ENCODE assay signal across 1 cellular context in genomic region chr1:2270260-2271100, GRCh38.
TF ChIP-seq lines count a peak whose summit lies in the region.

No MANE protein-coding gene starts in this region.

TF ChIP-seq in HepG2, 621 proteins besides CTCF, POLR2A, EP300 and RAD21 (continued from another document and continues in another):
- TF ChIP-seq ZNF318 (CRISPR knock-in tag; IDR thresholded peaks at IDR 0.05) (no peak), SP5 (CRISPR knock-in tag; IDR thresholded peaks at IDR 0.05; ENCODE audit: borderline replicate concordance, low read depth) (peak; percentile 60; the same call in 1 of the 2 replicates), ZNF782 (CRISPR knock-in tag; IDR thresholded peaks at IDR 0.05; ENCODE audit: borderline replicate concordance) (no peak; the same call in 1 of the 2 replicates), GRHL1 (CRISPR knock-in tag; conservative IDR thresholded peaks at IDR 0.05) (no peak), ZMYM4 (CRISPR knock-in tag; IDR thresholded peaks at IDR 0.05) (peak; percentile 47; the same call in 1 of the 2 replicates), FOXC1 (CRISPR knock-in tag; IDR thresholded peaks at IDR 0.05; ENCODE audit: borderline replicate concordance) (peak; percentile 26; the same call in 1 of the 2 replicates), MAZ (IDR thresholded peaks at IDR 0.05; ENCODE audit: borderline replicate concordance, low read depth, low read length) (no peak), MAZ (CRISPR knock-in tag; IDR thresholded peaks at IDR 0.05; ENCODE audit: low read depth) (peak; percentile 60; the same call in 1 of the 2 replicates), ZBTB3 (CRISPR knock-in tag; IDR thresholded peaks at IDR 0.05; ENCODE audit: borderline replicate concordance, low read depth) (no peak), NFATC3 (CRISPR knock-in tag; IDR thresholded peaks at IDR 0.05) (no peak), ZFX (CRISPR knock-in tag; IDR thresholded peaks at IDR 0.05; ENCODE audit: low read depth) (peak; percentile 84), NFKBIZ (CRISPR knock-in tag; IDR thresholded peaks at IDR 0.05) (no peak), ZNF160 (CRISPR knock-in tag; IDR thresholded peaks at IDR 0.05) (no peak), ZNF7 (CRISPR knock-in tag; IDR thresholded peaks at IDR 0.05) (no peak), ZSCAN20 (CRISPR knock-in tag; IDR thresholded peaks at IDR 0.05; ENCODE audit: borderline replicate concordance) (no peak), CBX2 (IDR thresholded peaks at IDR 0.05; ENCODE audit: low read depth, low read length) (no peak), CBX2 (CRISPR knock-in tag; IDR thresholded peaks at IDR 0.05; ENCODE audit: low read depth) (no peak), CCDC6 (CRISPR knock-in tag; IDR thresholded peaks at IDR 0.05) (no peak), ZNF230 (CRISPR knock-in tag; IDR thresholded peaks at IDR 0.05) (no peak), ZNF292 (CRISPR knock-in tag; IDR thresholded peaks at IDR 0.05; ENCODE audit: borderline replicate concordance, low read depth) (peak; percentile 47; the same call in 1 of the 2 replicates), ZNF326 (CRISPR knock-in tag; IDR thresholded peaks at IDR 0.05; ENCODE audit: borderline replicate concordance) (no peak), ZKSCAN8 (CRISPR knock-in tag; IDR thresholded peaks at IDR 0.05; ENCODE audit: borderline replicate concordance) (no peak), ZNF546 (CRISPR knock-in tag; conservative IDR thresholded peaks at IDR 0.05) (no peak), KLF12 (CRISPR knock-in tag; IDR thresholded peaks at IDR 0.05; ENCODE audit: borderline replicate concordance) (no peak), MIER2 (CRISPR knock-in tag; IDR thresholded peaks at IDR 0.05) (0 out of 2 replicates have a peak, but pooled peaks have one; percentile 12), DNMT3B (CRISPR knock-in tag; conservative IDR thresholded peaks at IDR 0.05) (no peak), ZNF709 (CRISPR knock-in tag; IDR thresholded peaks at IDR 0.05) (no peak), ZNF224 (CRISPR knock-in tag; IDR thresholded peaks at IDR 0.05) (0 out of 2 replicates have a peak, but pooled peaks have one; percentile 6), RFXAP (CRISPR knock-in tag; IDR thresholded peaks at IDR 0.05; ENCODE audit: borderline replicate concordance) (peak; percentile 17; the same call in 1 of the 2 replicates), ZNF766 (CRISPR knock-in tag; IDR thresholded peaks at IDR 0.05; ENCODE audit: borderline replicate concordance) (no peak), MED1 (CRISPR knock-in tag; IDR thresholded peaks at IDR 0.05) (peak; percentile 68), JDP2 (CRISPR knock-in tag; IDR thresholded peaks at IDR 0.05; ENCODE audit: borderline replicate concordance) (no peak), RNF219 (CRISPR knock-in tag; IDR thresholded peaks at IDR 0.05) (no peak), ZFP36L2 (CRISPR knock-in tag; IDR thresholded peaks at IDR 0.05) (no peak), ARNT (IDR thresholded peaks at IDR 0.05) (no peak), ZEB1 (IDR thresholded peaks at IDR 0.05; ENCODE audit: insufficient replicate concordance, low read depth) (no peak), SPEN (CRISPR knock-in tag; IDR thresholded peaks at IDR 0.05; ENCODE audit: low read depth) (peak; percentile 87), MYC (CRISPR knock-in tag; IDR thresholded peaks at IDR 0.05; ENCODE audit: borderline replicate concordance) (peak; percentile 51; the same call in 1 of the 2 replicates), GFI1 (CRISPR knock-in tag; IDR thresholded peaks at IDR 0.05; ENCODE audit: borderline replicate concordance) (no peak), PAF1 (CRISPR knock-in tag; IDR thresholded peaks at IDR 0.05) (no peak), ZBTB42 (CRISPR knock-in tag; IDR thresholded peaks at IDR 0.05) (no peak), MYPOP (CRISPR knock-in tag; IDR thresholded peaks at IDR 0.05) (no peak), ZMYM3 (CRISPR knock-in tag; IDR thresholded peaks at IDR 0.05) (no peak), KIAA2018 (CRISPR knock-in tag; IDR thresholded peaks at IDR 0.05; ENCODE audit: borderline replicate concordance) (no peak), ZNF17 (CRISPR knock-in tag; IDR thresholded peaks at IDR 0.05) (no peak), ZNF251 (CRISPR knock-in tag; IDR thresholded peaks at IDR 0.05) (no peak), PHF5A (CRISPR knock-in tag; IDR thresholded peaks at IDR 0.05; ENCODE audit: low read depth, unreplicated experiment) (no peak), REL (CRISPR knock-in tag; conservative IDR thresholded peaks at IDR 0.05) (no peak)
